8 cellular contexts compared by ENCODE assay signal in genomic region chr4:183471960-183472708, GRCh38. TPM values are rescaled to one million over a fixed set of nuclear protein-coding genes. Genes with fewer than 3 reads are reported as not detected.
DNase-seq lines count a peak whose midpoint lies in the region; ATAC-seq and TF ChIP-seq lines count a peak whose summit lies in the region.

No MANE protein-coding gene starts in this region.

- ATAC-seq in GM18868 (IDR thresholded peaks at IDR 0.05; ENCODE audit: unreplicated experiment) (peak; percentile 89), HG03442 (IDR thresholded peaks at IDR 0.05; ENCODE audit: unreplicated experiment) (peak; percentile 83)

- H3K9ac ChIP-seq in NT2/D1 (ENCODE audit: insufficient read length, low read depth) = no peak overlapping the region

- TF ChIP-seq CTCF in AG09309 (IDR thresholded peaks at IDR 0.05; ENCODE audit: control insufficient read depth, insufficient read depth, low read depth, low read length, missing control alignments) = peak; percentile 78

- no peaks in the 10 kb centered on the region for H3K27me3 ChIP-seq in NT2/D1 (ENCODE audit: insufficient read depth, insufficient read length)

- no peaks in the 10 kb centered on the region for H3K36me3 ChIP-seq in NT2/D1 (ENCODE audit: insufficient read depth, insufficient read length, low read length)

- no peak for DNase-seq in AG09309 (ENCODE audit: low read depth)
- DNase-seq in NT2/D1 (ENCODE audit: low read depth, low spot score) = peak; percentile 55
- DNase-seq in activated CD8-positive, alpha-beta memory T cell treated with anti-CD3 and anti-CD28 coated beads, Interleukin-2, amount 50 U/mL, for 48 hours = peak; percentile 94
- peak; percentile 69 to 86 for DNase-seq in erythroblast (lab: John Stamatoyannopoulos, UW)
- peak; percentile 86 for DNase-seq in myocyte (ENCODE audit: low read depth)
- DNase-seq in stimulated activated CD8-positive, alpha-beta memory T cell treated with anti-CD3 and anti-CD28 coated beads, Interleukin-4, amount 100 ng/mL, for 48 hours = peak; percentile 95

- H3K9me3 ChIP-seq in NT2/D1 (ENCODE audit: insufficient read depth, low read length) = no peaks in the 10 kb centered on the region

- TF ChIP-seq POLR2A in erythroblast (IDR thresholded peaks at IDR 0.05; ENCODE audit: low read length) = no peak

- no peaks in the 10 kb centered on the region for H3K4me1 ChIP-seq in NT2/D1 (ENCODE audit: insufficient read depth, insufficient read length)

- H3K4me3 ChIP-seq in AG09309 (ENCODE audit: control insufficient read depth, low read depth, low read length) (no peak overlapping the region), NT2/D1 (ENCODE audit: insufficient read length, low read depth) (no peak overlapping the region)

RNA-seq across cellular contexts. Expression of gene CDKN2AIP, which starts 27.7 kb away (rescaled TPM):
- 15.2 and 20.1 TPM in 2 replicates for total RNA-seq in myocyte
- polyA plus RNA-seq in myocyte (2012) = 7.6 TPM

RNA-seq across cellular contexts. Expression of gene ING2, which starts 32.7 kb away (rescaled TPM):
- total RNA-seq in myocyte = 15.3 and 15.5 TPM in 2 replicates
- 12.2 TPM for polyA plus RNA-seq in myocyte (2012)
